ENCODE assay signal across 28 cellular contexts in genomic region chr4:163631288-163631687, GRCh38.
"Had no signal": no experiment of that assay in that cellular context is flagged by ENCODE, and none has a peak within 500 bp of the region (broad histone marks: within the 10 kb centered on the region; RNA-seq: fewer than 3 reads in every experiment).

No MANE protein-coding gene starts in this region.

- H3K27me3 ChIP-seq: stomach, suprapubic skin, testis, thyroid gland, tibial artery, tibial nerve, transverse colon, upper lobe of left lung, upper lobe of right lung, uterus, vagina had no signal

- H3K27ac Mint-ChIP-seq: stimulated activated effector memory CD8-positive, alpha-beta T cell treated with anti-CD3 and anti-CD28 coated beads, Interleukin-12 subunit alpha, Interleukin-12 subunit beta, amount 100 ng/mL, for 72 hours; stimulated activated memory B cell treated with anti-CD40 and anti-IgM and Interleukin-4, amounts not matched to agents 10 μg/mL and 1 μg/mL and 100 μg/mL, for 72 hours; stimulated activated naive B cell treated with anti-CD40 and anti-IgM and Interleukin-4, amounts not matched to agents 10 μg/mL and 1 μg/mL and 100 μg/mL, for 72 hours; stimulated activated naive CD8-positive, alpha-beta T cell treated with anti-CD3 and anti-CD28 coated beads, Interleukin-15, amount 100 ng/mL, for 72 hours; stimulated activated naive CD8-positive, alpha-beta T cell treated with anti-CD3 and anti-CD28 coated beads, Interleukin-15, Interleukin-2, amounts not matched to agents 100 ng/mL and 50 ng/mL, for 24 hours; type B pancreatic cell had no signal

- DNase-seq: stimulated activated CD4-positive, alpha-beta T cell treated with anti-CD3 and anti-CD28 coated beads, Interleukin-2, amount 100 ng/mL, for 48 hours; stimulated activated CD4-positive, alpha-beta T cell treated with anti-CD3 and anti-CD28 coated beads, Interleukin-4, amount 100 ng/mL, for 1 hour; stimulated activated CD4-positive, alpha-beta T cell treated with anti-CD3 and anti-CD28 coated beads, Interleukin-4, amount 100 ng/mL, for 24 hours; stimulated activated CD4-positive, alpha-beta T cell treated with anti-CD3 and anti-CD28 coated beads, Interleukin-4, amount 100 ng/mL, for 4 hours; stimulated activated CD8-positive, alpha-beta memory T cell treated with anti-CD3 and anti-CD28 coated beads, Interleukin-4, amount 100 ng/mL, for 48 hours; stimulated activated naive B cell treated with anti-CD40 and anti-IgM and Interleukin-4, amounts not matched to agents 10 μg/mL and 1 μg/mL and 100 μg/mL, for 72 hours; stimulated activated naive CD4-positive, alpha-beta T cell; stimulated activated naive CD4-positive, alpha-beta T cell treated with Interleukin-2 at 50 U/mL for 16 hours; stimulated activated naive CD8-positive, alpha-beta T cell treated with anti-CD3 and anti-CD28 coated beads, Interleukin-15, amount 100 ng/mL, for 72 hours; stimulated activated naive CD8-positive, alpha-beta T cell treated with anti-CD3 and anti-CD28 coated beads, Interleukin-15, Interleukin-2, amounts not matched to agents 100 U/mL and 50 U/mL, for 24 hours; stomach; substantia nigra; testis; thyroid gland; tibial artery; transverse colon; trophoblast cell; upper lobe of left lung; upper lobe of right lung; uterus had no signal

- H3K4me3 ChIP-seq: stomach, suprapubic skin, testis, thoracic aorta, thyroid gland, tibial artery, tibial nerve, transverse colon, upper lobe of left lung, upper lobe of right lung, uterus, vagina had no signal

- ATAC-seq: stimulated activated effector memory CD8-positive, alpha-beta T cell treated with anti-CD3 and anti-CD28 coated beads, Interleukin-12 subunit alpha, Interleukin-12 subunit beta, amount 100 ng/mL, for 72 hours; stimulated activated memory B cell treated with anti-CD40 and anti-IgM and Interleukin-4, amounts not matched to agents 10 μg/mL and 1 μg/mL and 100 μg/mL, for 72 hours; stimulated activated naive B cell treated with anti-CD40 and anti-IgM and Interleukin-4, amounts not matched to agents 10 μg/mL and 1 μg/mL and 100 μg/mL, for 72 hours; stimulated activated naive CD8-positive, alpha-beta T cell treated with anti-CD3 and anti-CD28 coated beads, Interleukin-15, amount 100 ng/mL, for 72 hours; stimulated activated naive CD8-positive, alpha-beta T cell treated with anti-CD3 and anti-CD28 coated beads, Interleukin-15, Interleukin-2, amounts not matched to agents 100 U/mL and 50 U/mL, for 24 hours; upper lobe of right lung had no signal

- H3K9me3 ChIP-seq: suprapubic skin, testis, thoracic aorta, thyroid gland, tibial artery, transverse colon, upper lobe of left lung, upper lobe of right lung, uterus, vagina had no signal

- H3K4me1 Mint-ChIP-seq: stimulated activated effector memory CD8-positive, alpha-beta T cell treated with anti-CD3 and anti-CD28 coated beads, Interleukin-12 subunit alpha, Interleukin-12 subunit beta, amount 100 ng/mL, for 72 hours; stimulated activated memory B cell treated with anti-CD40 and anti-IgM and Interleukin-4, amounts not matched to agents 10 μg/mL and 1 μg/mL and 100 μg/mL, for 72 hours; stimulated activated naive B cell treated with anti-CD40 and anti-IgM and Interleukin-4, amounts not matched to agents 10 μg/mL and 1 μg/mL and 100 μg/mL, for 72 hours; stimulated activated naive CD8-positive, alpha-beta T cell treated with anti-CD3 and anti-CD28 coated beads, Interleukin-15, amount 100 ng/mL, for 72 hours had no signal

- H3K27ac ChIP-seq: stomach, suprapubic skin, testis, thoracic aorta, thyroid gland, tibial artery, tibial nerve, transverse colon, upper lobe of left lung, upper lobe of right lung, uterus, vagina had no signal

- H3K27me3 Mint-ChIP-seq: stimulated activated memory B cell treated with anti-CD40 and anti-IgM and Interleukin-4, amounts not matched to agents 10 μg/mL and 1 μg/mL and 100 μg/mL, for 72 hours; stimulated activated naive B cell treated with anti-CD40 and anti-IgM and Interleukin-4, amounts not matched to agents 10 μg/mL and 1 μg/mL and 100 μg/mL, for 72 hours; stimulated activated naive CD8-positive, alpha-beta T cell treated with anti-CD3 and anti-CD28 coated beads, Interleukin-15, amount 100 ng/mL, for 72 hours; stimulated activated naive CD8-positive, alpha-beta T cell treated with anti-CD3 and anti-CD28 coated beads, Interleukin-15, Interleukin-2, amounts not matched to agents 100 ng/mL and 50 ng/mL, for 24 hours; type B pancreatic cell had no signal

- H3K4me3 Mint-ChIP-seq: stimulated activated effector memory CD8-positive, alpha-beta T cell treated with anti-CD3 and anti-CD28 coated beads, Interleukin-12 subunit alpha, Interleukin-12 subunit beta, amount 100 ng/mL, for 72 hours; stimulated activated memory B cell treated with anti-CD40 and anti-IgM and Interleukin-4, amounts not matched to agents 10 μg/mL and 1 μg/mL and 100 μg/mL, for 72 hours; stimulated activated naive B cell treated with anti-CD40 and anti-IgM and Interleukin-4, amounts not matched to agents 10 μg/mL and 1 μg/mL and 100 μg/mL, for 72 hours; stimulated activated naive CD8-positive, alpha-beta T cell treated with anti-CD3 and anti-CD28 coated beads, Interleukin-15, amount 100 ng/mL, for 72 hours; stimulated activated naive CD8-positive, alpha-beta T cell treated with anti-CD3 and anti-CD28 coated beads, Interleukin-15, Interleukin-2, amounts not matched to agents 100 ng/mL and 50 ng/mL, for 24 hours; type B pancreatic cell had no signal

- H3K4me1 ChIP-seq: stomach, suprapubic skin, testis, thyroid gland, tibial artery, tibial nerve, transverse colon, upper lobe of left lung, upper lobe of right lung, uterus, vagina had no signal

- H3K36me3 ChIP-seq: stomach, suprapubic skin, thoracic aorta, thyroid gland, tibial artery, tibial nerve, transverse colon, upper lobe of left lung, upper lobe of right lung, uterus, vagina had no signal

- H3K36me3 Mint-ChIP-seq: stimulated activated effector memory CD8-positive, alpha-beta T cell treated with anti-CD3 and anti-CD28 coated beads, Interleukin-12 subunit alpha, Interleukin-12 subunit beta, amount 100 ng/mL, for 72 hours; type B pancreatic cell had no signal

- H3K9me3 Mint-ChIP-seq: stimulated activated naive CD8-positive, alpha-beta T cell treated with anti-CD3 and anti-CD28 coated beads, Interleukin-15, Interleukin-2, amounts not matched to agents 100 ng/mL and 50 ng/mL, for 24 hours; type B pancreatic cell had no signal
